ENCODE assay signal across 8 cellular contexts in genomic region chr4:143482753-143483362, GRCh38. TPM values are rescaled to one million over a fixed set of nuclear protein-coding genes. Genes with fewer than 3 reads are reported as not detected.
A peak's percentile ranks its signal among the peaks of the same experiment; 100 is the strongest.
DNase-seq lines count a peak whose midpoint lies in the region; ATAC-seq and TF ChIP-seq lines count a peak whose summit lies in the region.

No MANE protein-coding gene starts in this region.

- no peaks in the 10 kb centered on the region for H3F3A ChIP-seq in PC-3 (ENCODE audit: low read length, unreplicated experiment)

- BruUV-seq in PC-3 (replicated peaks; lab: Mats Ljungman, UMichigan), result no TSS peak

- H3K27me3 ChIP-seq in PC-3 (ENCODE audit: low read length), result no peaks in the 10 kb centered on the region
- H3K27me3 ChIP-seq in esophagus muscularis mucosa, result no peaks in the 10 kb centered on the region

- DNase-seq in Right ventricle myocardium inferior (ENCODE audit: missing footprints), result no peak
- no peak for DNase-seq in cardiac septum (ENCODE audit: low spot score)
- peak; percentile 74 for DNase-seq in PC-3
- DNase-seq in esophagus muscularis mucosa (ENCODE audit: extremely low spot score), result no peak
- DNase-seq in naive B cell, result peak; percentile 40
- no peak for DNase-seq in NCI-H510A treated with DMSO at 0.1 percent for 48 hours (lab: John Stamatoyannopoulos, UW)
- no peak for DNase-seq in GF-D8 (lab: John Stamatoyannopoulos, UW)

- H3K4me1 ChIP-seq in PC-3 (ENCODE audit: insufficient read depth, low read length) (no peaks in the 10 kb centered on the region), esophagus muscularis mucosa (peaks cover 0 to 14% (median 9%) of the 10 kb centered on the region in 4 donors)

- no peak overlapping the region for H3K4me2 ChIP-seq in PC-3 (ENCODE audit: low read length)

- H3K36me3 Mint-ChIP-seq in naive B cell, result no peaks in the 10 kb centered on the region

- POLR2A ChIA-PET in PC-3 (lab: Charles Lee; ENCODE audit: unreplicated experiment), result no interaction called here

- no peak for TF ChIP-seq POLR2A in esophagus muscularis mucosa (IDR thresholded peaks at IDR 0.05; ENCODE audit: low read depth)

- TF ChIP-seq CTCF in PC-3 (conservative IDR thresholded peaks at IDR 0.05; ENCODE audit: low read depth, low read length) (peak; percentile 86), esophagus muscularis mucosa (IDR thresholded peaks at IDR 0.05) (peak; percentile 61 to 67 (median 64))

- H4K20me1 ChIP-seq in PC-3 (ENCODE audit: low read length), result no peaks in the 10 kb centered on the region

- H3K9me2 ChIP-seq in PC-3 (replicated peaks; ENCODE audit: low read length), result no peaks in the 10 kb centered on the region

- H3K4me3 ChIP-seq in PC-3 (ENCODE audit: low read length) (no peak overlapping the region), esophagus muscularis mucosa (no peak overlapping the region)

- intact Hi-C loops in Right ventricle myocardium inferior (cut with DNase I) (loop anchor here (2.0 to 5.0 kb wide), 2 partner anchors 146 to 278 kb away; partner anchors contain the start of gene GAB1), cardiac septum (cut with DNase I) (loop anchor here (5.0 kb wide), 1 partner anchor 146 kb away; the partner anchor contains the start of gene GAB1), PC-3 (cut with micrococcal nuclease) (loop anchor here (1.0 to 10.0 kb wide), 6 partner anchors 84 to 398 kb away; no protein-coding TSS in a partner anchor), esophagus muscularis mucosa (cut with DNase I) (loop anchor here (2.0 to 5.0 kb wide), 2 partner anchors 146 to 278 kb away; partner anchors contain the start of gene GAB1)

- H3K4me1 Mint-ChIP-seq in naive B cell, result no peaks in the 10 kb centered on the region

- H3K27me3 Mint-ChIP-seq in naive B cell, result peaks cover 0 to 16% (median 7%) of the 10 kb centered on the region in 3 donors

- WGBS in esophagus muscularis mucosa, result 9% methylated on average over 2 of the region's 2 CpGs

- no peak overlapping the region for H3K27ac ChIP-seq in PC-3 (ENCODE audit: low read length)
- H3K27ac ChIP-seq in esophagus muscularis mucosa (replicated peaks in 1 of 4), result no peak overlapping the region

- no peak overlapping the region for H2AFZ ChIP-seq in PC-3 (ENCODE audit: low read length)

- peak overlapping the region in 2 of 6 donors; percentile 34 to 74 for H3K27ac Mint-ChIP-seq in naive B cell

- no peak overlapping the region for H3K4me3 Mint-ChIP-seq in naive B cell

- H3K9me3 ChIP-seq in PC-3 (ENCODE audit: low read length) (no peaks in the 10 kb centered on the region), esophagus muscularis mucosa (no peaks in the 10 kb centered on the region)

- no peaks in the 10 kb centered on the region for H3K36me3 ChIP-seq in PC-3 (ENCODE audit: low read depth, low read length)
- H3K36me3 ChIP-seq in esophagus muscularis mucosa, result peaks cover 0 to 2% (median 0%) of the 10 kb centered on the region in 4 donors

- peak; percentile 42 for ATAC-seq in Right ventricle myocardium inferior
- peak; percentile 62 for ATAC-seq in HG03060 (IDR thresholded peaks at IDR 0.05; ENCODE audit: low read depth, unreplicated experiment)
- ATAC-seq in PC-3, result peak; percentile 49
- peak; percentile 35 to 48 for ATAC-seq in naive B cell (ENCODE audit: low read depth in 2 of 2)

- H3K79me2 ChIP-seq in PC-3 (ENCODE audit: low read length), result no peaks in the 10 kb centered on the region

- no peaks in the 10 kb centered on the region for H3K9me3 Mint-ChIP-seq in naive B cell

- no peak overlapping the region for H3K9ac ChIP-seq in PC-3 (ENCODE audit: low read length)

- TF ChIP-seq EP300 in esophagus muscularis mucosa (IDR thresholded peaks at IDR 0.05), result no peak

- CTCF ChIA-PET in PC-3 (lab: Charles Lee), result no interaction called here

RNA-seq across cellular contexts. Expression of gene SMARCA5, which starts 30.6 kb away (rescaled TPM):
- total RNA-seq in Right ventricle myocardium inferior (26.7 TPM), cardiac septum (37.7 TPM), PC-3 (2014; rRNA removed) (29.3 and 31.6 TPM in 2 replicates), esophagus muscularis mucosa (10 to 100 TPM; 38.0 to 59.8 (median 46.3) TPM)
- polyA plus RNA-seq in naive B cell (ENCODE audit: low read depth in 6 of 6), result 10 to 100 TPM; 17.1 to 36.3 (median 26.1) TPM

Comparison
In these comparisons a context has a peak if more than half of its experiments do, and no peak if none do; other contexts are left out.
1. DNase-seq: peak in PC-3 (single experiment) and naive B cell (single experiment); none in Right ventricle myocardium inferior (single experiment), cardiac septum (single experiment), esophagus muscularis mucosa (single experiment), NCI-H510A treated with DMSO at 0.1 percent for 48 hours (single experiment) and GF-D8 (single experiment).
2. Peak in every context shown above with its lines, with median percentiles within 50 percentile points of each other: ATAC-seq.